In the genomic region with DNA sequence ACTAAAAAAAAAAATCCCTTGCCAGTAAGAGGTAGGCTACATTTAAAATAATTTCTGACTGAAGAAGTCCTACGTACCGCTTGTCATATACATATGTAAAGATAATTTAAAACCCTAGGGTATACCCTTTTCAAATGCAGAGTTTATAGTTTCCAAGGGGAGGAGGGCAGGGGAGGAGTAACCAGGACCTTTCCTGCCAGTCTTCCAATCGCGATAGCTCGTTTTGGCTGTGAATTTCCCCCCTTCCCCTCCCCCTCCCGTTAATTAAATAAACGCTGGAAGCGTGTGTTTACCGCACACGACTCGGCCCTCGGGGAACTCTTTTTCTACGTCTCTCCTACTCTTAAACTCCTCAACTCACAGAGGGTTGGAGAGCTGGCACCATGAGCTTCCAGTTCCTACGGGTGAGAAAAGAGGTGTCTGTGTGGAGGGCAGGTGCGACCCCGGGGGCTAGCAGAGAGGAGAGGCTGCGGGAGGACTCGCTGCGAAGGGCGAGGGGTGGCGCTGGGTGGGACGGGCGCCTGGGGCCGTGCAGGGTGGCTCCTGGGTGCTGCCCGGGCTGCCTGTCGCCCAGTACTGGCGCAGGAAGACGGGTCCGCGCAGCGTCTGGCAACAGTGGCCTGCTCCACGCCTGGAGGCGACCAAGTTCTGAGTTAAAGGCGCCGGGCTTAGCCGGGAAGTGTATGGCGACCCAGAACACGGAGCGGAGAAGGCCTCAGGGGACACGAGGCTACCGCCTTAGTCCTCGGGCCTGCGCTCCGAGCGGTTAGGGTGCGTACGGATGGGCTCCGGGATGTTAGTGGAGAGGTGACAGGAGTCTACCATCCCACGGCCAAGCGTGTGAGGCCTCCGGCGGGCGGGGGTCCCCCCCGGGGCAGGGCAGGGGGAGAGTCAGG, we compare ENCODE assay signal across 22 cellular contexts. TPM values are rescaled to one million over a fixed set of nuclear protein-coding genes. Genes with fewer than 3 reads are reported as not detected.
DNase-seq lines count a peak whose midpoint lies in the region; ATAC-seq and TF ChIP-seq lines count a peak whose summit lies in the region.
"Had no signal": no experiment of that assay in that cellular context is flagged by ENCODE, and none has a peak within 500 bp of the region (broad histone marks: within the 10 kb centered on the region; RNA-seq: fewer than 3 reads in every experiment).

No MANE protein-coding gene starts in this region.

- H3K4me3 ChIP-seq in H7 (ENCODE audit: insufficient read depth, low read depth, low read length) (peak overlapping the region; percentile 81), endodermal cell (ENCODE audit: low read length) (no peak overlapping the region), mesenchymal stem cell (ENCODE audit: insufficient read depth in 1 of 2, low read depth in 1 of 2, low read length in 2 of 2) (no peak overlapping the region), right atrium auricular region (no peak overlapping the region)
- H3K4me3 ChIP-seq: colonic mucosa, heart right ventricle, SJCRH30, thyroid gland had no signal

- WGBS in endodermal cell (ENCODE audit: insufficient coverage in 1 of 2, insufficient read length in 1 of 2), 2 experiments = 5 to 8% methylated on average over 19 to 52 of the region's 54 CpGs
- 4% methylated on average over 48 of the region's 54 CpGs for WGBS in mesenchymal stem cell

- H3K27me3 Mint-ChIP-seq in Calu3 (ENCODE audit: unreplicated experiment) = no peaks in the 10 kb centered on the region
- peaks cover 78% of the 10 kb centered on the region for H3K27me3 Mint-ChIP-seq in endodermal cell (ENCODE audit: insufficient read depth)

- H3K27ac ChIP-seq in endodermal cell (ENCODE audit: low read depth, low read length) (no peak overlapping the region), mesenchymal stem cell (ENCODE audit: low read length, poor library complexity, severe bottlenecking) (no peak overlapping the region), right atrium auricular region (no peak overlapping the region)
- H3K27ac ChIP-seq: colonic mucosa, heart right ventricle, SJCRH30, thyroid gland, WERI-Rb-1 had no signal

- H4K8ac ChIP-seq in mesenchymal stem cell (ENCODE audit: low read length) = no peak overlapping the region

- no peak overlapping the region for H2BK5ac ChIP-seq in mesenchymal stem cell (ENCODE audit: low read depth, low read length, poor library complexity, severe bottlenecking)

- H3K4me1 Mint-ChIP-seq in Calu3 (ENCODE audit: low read depth, unreplicated experiment) (no peaks in the 10 kb centered on the region), endodermal cell (peaks cover 13% of the 10 kb centered on the region)
- H3K4me1 Mint-ChIP-seq: activated T-helper 17 cell treated with anti-CD3 and anti-CD28 coated beads, Interleukin-2, amount 50 U/mL, for 72 hours had no signal

- H2AK5ac ChIP-seq in mesenchymal stem cell (ENCODE audit: low read length, severe bottlenecking) = no peak overlapping the region

- H3K9me3 ChIP-seq in endodermal cell (ENCODE audit: control insufficient read depth, low read length) (no peaks in the 10 kb centered on the region), mesenchymal stem cell (ENCODE audit: control insufficient read depth, low read length) (no peaks in the 10 kb centered on the region), right atrium auricular region (no peaks in the 10 kb centered on the region)
- H3K9me3 ChIP-seq: colonic mucosa, heart right ventricle, SJCRH30, thyroid gland had no signal

- H3K27me3 ChIP-seq in H7 (ENCODE audit: control insufficient read depth, insufficient read depth, low read length) = peaks cover 44% of the 10 kb centered on the region
- H3K27me3 ChIP-seq in endodermal cell (ENCODE audit: control insufficient read depth, insufficient read depth, low read length, poor library complexity, severe bottlenecking) = peaks cover 61% of the 10 kb centered on the region
- H3K27me3 ChIP-seq in mesenchymal stem cell (ENCODE audit: control insufficient read depth in 1 of 2, insufficient read depth in 1 of 2, low read length in 2 of 2) = peaks cover 47 to 61% of the 10 kb centered on the region in 2 experiments
- H3K27me3 ChIP-seq in right atrium auricular region = peaks cover 14 to 33% of the 10 kb centered on the region in 2 donors

- TF ChIP-seq CTCF in Calu3 (IDR thresholded peaks at IDR 0.05; ENCODE audit: unreplicated experiment) (no peak), endodermal cell (conservative IDR thresholded peaks at IDR 0.05) (no peak), right atrium auricular region (IDR thresholded peaks at IDR 0.05) (no peak)

- H3K4ac ChIP-seq in mesenchymal stem cell (ENCODE audit: low read depth in 1 of 2, low read length in 2 of 2) = no peak overlapping the region

- no peak for ATAC-seq in HG03175 (IDR thresholded peaks at IDR 0.05; ENCODE audit: unreplicated experiment)
- ATAC-seq: activated T-helper 17 cell treated with anti-CD3 and anti-CD28 coated beads, Interleukin-2, amount 50 U/mL, for 72 hours; heart right ventricle; right cardiac atrium had no signal

- H3K4me3 Mint-ChIP-seq in Calu3 (ENCODE audit: low read depth, unreplicated experiment) = peak overlapping the region; percentile 59
- H3K4me3 Mint-ChIP-seq in endodermal cell = peak overlapping the region; percentile 44
- H3K4me3 Mint-ChIP-seq: activated T-helper 17 cell treated with anti-CD3 and anti-CD28 coated beads, Interleukin-2, amount 50 U/mL, for 72 hours; CD4-positive, CD25-positive, alpha-beta regulatory T cell had no signal

- H3K4me1 ChIP-seq in endodermal cell (ENCODE audit: control insufficient read depth, insufficient read depth, low read length) (peaks cover 12% of the 10 kb centered on the region), mesenchymal stem cell (ENCODE audit: control insufficient read depth, insufficient read depth, low read depth, low read length) (peaks cover 32% of the 10 kb centered on the region), right atrium auricular region (peaks cover 0 to 50% of the 10 kb centered on the region in 2 donors)
- H3K4me1 ChIP-seq: SJCRH30 had no signal

- H3K9me3 Mint-ChIP-seq in Calu3 (ENCODE audit: low read depth, unreplicated experiment) (no peaks in the 10 kb centered on the region), endodermal cell (no peaks in the 10 kb centered on the region)
- H3K9me3 Mint-ChIP-seq: activated T-helper 17 cell treated with anti-CD3 and anti-CD28 coated beads, Interleukin-2, amount 50 U/mL, for 72 hours; CD4-positive, CD25-positive, alpha-beta regulatory T cell had no signal

- H2BK15ac ChIP-seq in mesenchymal stem cell (ENCODE audit: low read depth, poor library complexity, severe bottlenecking) = no peak overlapping the region

- H3K23ac ChIP-seq in mesenchymal stem cell (ENCODE audit: low read length in 2 of 2) = no peak overlapping the region

- H2BK12ac ChIP-seq in mesenchymal stem cell (ENCODE audit: low read length in 2 of 2) = no peak overlapping the region

- intact Hi-C loops in Calu3 (cut with micrococcal nuclease; ENCODE audit: unreplicated experiment) = loop anchor here (10.0 kb wide), 1 partner anchor 70 kb away; no protein-coding TSS in a partner anchor

- peak overlapping the region; percentile 45 for H3K4me2 ChIP-seq in mesenchymal stem cell (ENCODE audit: low read length, poor library complexity, severe bottlenecking)

- no peak overlapping the region for H4K91ac ChIP-seq in mesenchymal stem cell (ENCODE audit: low read length)

- BruUV-seq in Calu3 (replicated peaks; lab: Mats Ljungman, UMichigan) = no TSS peak

- no peak overlapping the region for H3K27ac Mint-ChIP-seq in Calu3 (ENCODE audit: unreplicated experiment)
- H3K27ac Mint-ChIP-seq in endodermal cell = no peak overlapping the region
- H3K27ac Mint-ChIP-seq: activated T-helper 17 cell treated with anti-CD3 and anti-CD28 coated beads, Interleukin-2, amount 50 U/mL, for 72 hours had no signal

- DNase-seq in Calu3 (no peak), H7 (peak; percentile 89), endodermal cell (peak; percentile 80), mesenchymal stem cell (peak; percentile 1), DMS114 treated with DMSO at 0.1 percent for 48 hours (lab: John Stamatoyannopoulos, UW; ENCODE audit: unreplicated experiment) (no peak), right atrium auricular region (ENCODE audit: low spot score) (no peak)
- DNase-seq in NK-92 treated with Interleukin-12 subunit alpha and Interleukin-12 subunit beta, amount 100 ng/mL, for 24 hours (lab: John Stamatoyannopoulos, UW) = no peak
- DNase-seq: CD4-positive, CD25-positive, alpha-beta regulatory T cell; colonic mucosa; heart right ventricle; NCI-H2107; NCI-H524; OCI-M1; right cardiac atrium; SJCRH30; stimulated activated naive CD4-positive, alpha-beta T cell; thyroid gland; WERI-Rb-1 had no signal

- H3K18ac ChIP-seq in mesenchymal stem cell (ENCODE audit: low read depth in 1 of 2, low read length in 2 of 2) = no peak overlapping the region

- no peak overlapping the region for H2BK120ac ChIP-seq in mesenchymal stem cell (ENCODE audit: low read depth, low read length)

- H2AFZ ChIP-seq in mesenchymal stem cell (ENCODE audit: low read depth, low read length) = no peak overlapping the region

- CTCF ChIA-PET in Calu3 (lab: Charles Lee) = no interaction called here

- H3K79me1 ChIP-seq in mesenchymal stem cell (replicated peaks; ENCODE audit: low read length, poor library complexity, severe bottlenecking) = peaks cover 5% of the 10 kb centered on the region

- peaks cover 19% of the 10 kb centered on the region for H3K36me3 Mint-ChIP-seq in Calu3 (ENCODE audit: insufficient read depth, unreplicated experiment)
- H3K36me3 Mint-ChIP-seq in endodermal cell (ENCODE audit: low read depth) = no peaks in the 10 kb centered on the region
- H3K36me3 Mint-ChIP-seq: CD4-positive, CD25-positive, alpha-beta regulatory T cell had no signal

- H3K9ac ChIP-seq in endodermal cell (ENCODE audit: extremely low read depth, low read length, poor library complexity, severe bottlenecking) = no peak overlapping the region
- no peak overlapping the region for H3K9ac ChIP-seq in mesenchymal stem cell (ENCODE audit: low read length)

- H3K14ac ChIP-seq in mesenchymal stem cell (ENCODE audit: low read length in 2 of 2) = no peak overlapping the region

- H3K36me3 ChIP-seq in H7 (replicated peaks; ENCODE audit: control insufficient read depth, insufficient read depth, low read length) = no peaks in the 10 kb centered on the region
- no peaks in the 10 kb centered on the region for H3K36me3 ChIP-seq in endodermal cell (ENCODE audit: control insufficient read depth, insufficient read depth, low read length)
- peaks cover 0 to 3% of the 10 kb centered on the region in 2 experiments for H3K36me3 ChIP-seq in mesenchymal stem cell (ENCODE audit: control insufficient read depth in 1 of 2, insufficient read depth in 2 of 2, low read depth in 1 of 2, low read length in 2 of 2)
- no peaks in the 10 kb centered on the region for H3K36me3 ChIP-seq in right atrium auricular region
- H3K36me3 ChIP-seq: colonic mucosa, heart right ventricle, SJCRH30, thyroid gland, WERI-Rb-1 had no signal

RNA-seq across cellular contexts. Expression of a gene that starts 4.1 kb away (rescaled TPM):
- total RNA-seq in Calu3 (2022) (3.1 and 3.4 TPM in 2 replicates), endodermal cell (1 to 10 TPM in 1 of 2 donors, under 1 TPM in 1; 0.31 to 1.8 TPM), right atrium auricular region (under 1 TPM; 0.37 to 0.39 TPM)
- total RNA-seq in H7 (2014; rRNA removed; shearing (Covaris generic)) = 23.6 and 38.4 TPM in 2 replicates
- polyA plus RNA-seq in endodermal cell (2013, experiment 1 of 2) = 15.0 TPM
- 15.4 TPM for polyA plus RNA-seq in endodermal cell (2013, experiment 2 of 2)
- polyA plus RNA-seq in mesenchymal stem cell (2013, experiment 1 of 2) = 12.1 TPM
- 12.5 TPM for polyA plus RNA-seq in mesenchymal stem cell (2013, experiment 2 of 2)
- total RNA-seq: activated T-helper 17 cell treated with anti-CD3 and anti-CD28 coated beads, Interleukin-2, amount 50 U/mL, for 72 hours; CD4-positive, CD25-positive, alpha-beta regulatory T cell; HT-29; SJCRH30; T-helper 2 cell treated with Interferon-gamma antibody and Interleukin-4, amounts not matched to agents 100 ng/mL and 5 ng/mL, for 36 hours had no signal
- polyA plus RNA-seq: CD4-positive, CD25-positive, alpha-beta regulatory T cell had no signal

Comparison
In these comparisons a context has a peak if more than half of its experiments do, and no peak if none do; other contexts are left out.
1. DNase-seq: peak in H7 (single experiment), endodermal cell (single experiment) and mesenchymal stem cell (single experiment); none in Calu3 (single experiment), DMS114 treated with DMSO at 0.1 percent for 48 hours (single experiment), NK-92 treated with Interleukin-12 subunit alpha and Interleukin-12 subunit beta, amount 100 ng/mL, for 24 hours (single experiment) and right atrium auricular region (single experiment).